9 cellular contexts compared by ENCODE assay signal in genomic region chr17:18732438-18732837, GRCh38. TPM values are rescaled to one million over a fixed set of nuclear protein-coding genes. Genes with fewer than 3 reads are reported as not detected.
DNase-seq lines count a peak whose midpoint lies in the region; ATAC-seq, FAIRE-seq and TF ChIP-seq lines count a peak whose summit lies in the region.
"Not testable (repeated sequence)": the region's sequence is repeated elsewhere in the genome, so short reads cannot be mapped to it uniquely, and the experiment has no call there.
"Had no signal": no experiment of that assay in that cellular context is flagged by ENCODE, and none has a peak within 500 bp of the region (broad histone marks: within the 10 kb centered on the region; RNA-seq: fewer than 3 reads in every experiment).

No MANE protein-coding gene starts in this region.

- not testable (repeated sequence) for H2AFZ ChIP-seq in GM23248; PC-9; GM12878 (ENCODE audit: control insufficient read depth, low read depth, low read length)

- not testable (repeated sequence) for H3F3A ChIP-seq in GM23248 (ENCODE audit: insufficient read depth)
- peaks cover 37% of the 10 kb centered on the region for H3F3A ChIP-seq in PC-9 (ENCODE audit: insufficient read depth, low read depth)

- not testable (repeated sequence) for TF ChIP-seq CTCF in A549 (IDR thresholded peaks at IDR 0.05); PC-9 (conservative IDR thresholded peaks at IDR 0.05); GM12878 (IDR thresholded peaks at IDR 0.05 in 2 of 3, conservative IDR thresholded peaks at IDR 0.05 in 1 of 3; ENCODE audit: control insufficient read depth in 2 of 3, extremely low read depth in 1 of 3, insufficient read depth in 1 of 3, low read depth in 3 of 3, low read length in 3 of 3); psoas muscle (IDR thresholded peaks at IDR 0.05)

- H3K36me3 ChIP-seq in GM23248 (ENCODE audit: low read depth); GM12878 (ENCODE audit: control insufficient read depth in 2 of 2, insufficient read depth in 2 of 2, low read length in 1 of 2): not testable (repeated sequence)
- H3K36me3 ChIP-seq in PC-9 (ENCODE audit: low read depth) = peaks cover 29% of the 10 kb centered on the region
- peaks cover 0 to 61% of the 10 kb centered on the region in 2 donors for H3K36me3 ChIP-seq in psoas muscle (ENCODE audit: insufficient read depth in 1 of 2, low read depth in 1 of 2)

- not testable (repeated sequence) for H3K4me3 ChIP-seq in A549, GM23248, PC-9, GM12878, psoas muscle

- peaks cover 30% of the 10 kb centered on the region for H3K4me1 ChIP-seq in A549
- not testable (repeated sequence) for H3K4me1 ChIP-seq in GM23248 (ENCODE audit: insufficient read depth); GM12878 (ENCODE audit: control insufficient read depth, insufficient read depth, low read length); psoas muscle
- H3K4me1 ChIP-seq in PC-9 (replicated peaks; ENCODE audit: insufficient read depth) = peaks cover 24% of the 10 kb centered on the region; the same call in 1 of the 2 replicates

- ATAC-seq in A549 = peak in 1 of 2 experiments; percentile 15; a peak in 2 of 6 replicates
- ATAC-seq in GM12878 = not testable (repeated sequence)
- peak in 3 of 4 donors; percentile 20 to 58 (median 44) for ATAC-seq in psoas muscle

- not testable (repeated sequence) for H3K9me2 ChIP-seq in GM23248 (ENCODE audit: insufficient read depth); PC-9 (ENCODE audit: insufficient read depth)

- H4K20me1 ChIP-seq in GM23248 (ENCODE audit: insufficient read depth); PC-9 (ENCODE audit: insufficient read depth); GM12878 (ENCODE audit: control insufficient read depth, insufficient read depth): not testable (repeated sequence)

- SMC1A ChIA-PET in GM12878 (lab: Charles Lee; ENCODE audit: uncharacterized antibody, unreplicated experiment) = not testable (repeated sequence)

- CTCF ChIA-PET in A549 (lab: Yijun Ruan, JAX); PC-9 (lab: Charles Lee); GM12878 (lab: Yijun Ruan, JAX): not testable (repeated sequence)

- TF ChIP-seq EP300 in A549 (IDR thresholded peaks at IDR 0.05); GM12878 (IDR thresholded peaks at IDR 0.05; ENCODE audit: borderline replicate concordance in 1 of 2, control insufficient read depth in 1 of 2, low read depth in 2 of 2, low read length in 2 of 2): not testable (repeated sequence)

- TF ChIP-seq RAD21 in A549 (conservative IDR thresholded peaks at IDR 0.05 in 1 of 2, IDR thresholded peaks at IDR 0.05 in 1 of 2); GM12878 (IDR thresholded peaks at IDR 0.05; ENCODE audit: insufficient read depth, low read depth, low read length): not testable (repeated sequence)

- intact Hi-C loops in PC-9 (cut with micrococcal nuclease; ENCODE audit: unreplicated experiment); GM12878 (cut with micrococcal nuclease; ENCODE audit: unreplicated experiment); psoas muscle (cut with DNase I): not testable (repeated sequence)

- H3K79me2 ChIP-seq in GM23248 (ENCODE audit: insufficient read depth); GM12878 (ENCODE audit: control insufficient read depth, insufficient read depth, low read length): not testable (repeated sequence)
- H3K79me2 ChIP-seq in PC-9 (ENCODE audit: low read depth) = peaks cover 18% of the 10 kb centered on the region

- WGBS in A549 (ENCODE audit: missing lambda C conversion rate) = 58% methylated on average over 1 of the region's 1 CpG
- WGBS in GM23248 (ENCODE audit: low coverage in 1 of 2, low lambda C conversion rate in 2 of 2, missing lambda C conversion rate in 2 of 2), 2 experiments = 49 to 50% methylated on average over 1 of the region's 1 CpG
- 7% methylated on average over 1 of the region's 1 CpG for WGBS in GM12878 (ENCODE audit: insufficient coverage, insufficient replicate concordance, low lambda C conversion rate, missing lambda C conversion rate)
- 86 to 100% (median 87%) methylated on average over 1 of the region's 1 CpG for WGBS in psoas muscle, 3 donors

- in situ Hi-C loops in GM23248 (cut with MboI); GM12878 (cut with MboI): not testable (repeated sequence)

- FAIRE-seq in A549 (lab: Jason Lieb, UNC) = peak; percentile 99
- peak; percentile 76 for FAIRE-seq in GM12878 (lab: Jason Lieb, UNC)
- FAIRE-seq in endometrium (lab: Jason Lieb, UNC) = peak; percentile 12
- peak; percentile 49 for FAIRE-seq in islet of Langerhans (lab: Jason Lieb, UNC)

- not testable (repeated sequence) for H3K27ac ChIP-seq in A549; GM23248; GM12878 (ENCODE audit: control insufficient read depth, insufficient read depth); psoas muscle
- H3K27ac ChIP-seq in PC-9 = 0 out of 2 replicates have a peak overlapping the region, but pooled peaks have one; percentile 14

- RAD21 ChIA-PET in GM12878 (lab: Charles Lee; ENCODE audit: unreplicated experiment) = not testable (repeated sequence)

- H3K9me3 ChIP-seq in A549; GM23248 (ENCODE audit: low read depth); PC-9 (ENCODE audit: insufficient read depth, low read depth); GM12878 (replicated peaks; ENCODE audit: control insufficient read depth, insufficient read depth, low read length); psoas muscle: not testable (repeated sequence)

- BruUV-seq in PC-9 (replicated peaks; lab: Mats Ljungman, UMichigan); GM12878 (replicated peaks; lab: Mats Ljungman, UMichigan): not testable (repeated sequence)

- H3K27me3 ChIP-seq in GM23248 (replicated peaks; ENCODE audit: insufficient read depth); PC-9 (ENCODE audit: insufficient read depth, low read depth); GM12878 (replicated peaks in 1 of 2; ENCODE audit: control insufficient read depth in 2 of 2, insufficient read depth in 2 of 2, low read length in 1 of 2); psoas muscle (ENCODE audit: insufficient read depth in 3 of 3, low read length in 2 of 3): not testable (repeated sequence)

- H3K9ac ChIP-seq in GM23248; GM12878 (ENCODE audit: control insufficient read depth, insufficient read depth, low read length): not testable (repeated sequence)

- POLR2A ChIA-PET in A549 (lab: Yijun Ruan, JAX); PC-9 (lab: Charles Lee; ENCODE audit: unreplicated experiment); GM12878 (lab: Charles Lee): not testable (repeated sequence)

- not testable (repeated sequence) for DNase-seq in A549 (ENCODE audit: low read depth in 1 of 2, low spot score in 1 of 2); PC-9; GM12878 (ENCODE audit: low read depth, low spot score); psoas muscle
- DNase-seq in GM23248 = peak; percentile 16

- TF ChIP-seq POLR2A in A549 (IDR thresholded peaks at IDR 0.05; ENCODE audit: low read length); GM12878 (IDR thresholded peaks at IDR 0.05; ENCODE audit: low read depth, low read length): not testable (repeated sequence)

- H3K4me2 ChIP-seq in A549 = peak overlapping the region; percentile 34
- H3K4me2 ChIP-seq in GM23248 (ENCODE audit: unreplicated experiment); PC-9; GM12878 (ENCODE audit: control insufficient read depth, insufficient read depth): not testable (repeated sequence)

RNA-seq across cellular contexts. Expression of gene FBXW10, which starts 11.4 kb away (rescaled TPM):
- polyA plus RNA-seq in A549 (2011; rRNA removed) (2.6 and 3.4 TPM in 2 replicates), A549 (2017; fragmentation: RNase III; extraction: RNeasy Plus Mini Kit Qiagen cat#74134 plus additional on column Dnase treatment) (3.2 to 5.0 TPM (median 3.8 TPM) in 3 replicates), GM23248 (2016; fragmentation: Nextera tagmentation; extraction: Ambion mirVana) (not detected in 2 replicates), GM12878 (2011; rRNA removed) (0.01 TPM in 1 of 2 replicates, not detected in the other), GM12878 (2014; fragmentation: Illumina TruSeq; extraction: Trizol) (0.10 TPM in 1 of 2 replicates, not detected in the other), GM12878 (2014; fragmentation: Nextera tagmentation; extraction: Ambion mirVana) (not detected), GM12878 (2014; rRNA removed) (not detected in 2 replicates), GM12878 (2016; fragmentation: Nextera tagmentation; extraction: Ambion mirVana) (not detected), psoas muscle (under 1 TPM; 0.07 to 0.35 (median 0.23) TPM)
- polyA plus RNA-seq in A549 (2012; cell fraction: cytosol; rRNA removed) = 0.97 and 1.0 TPM in 2 replicates
- polyA plus RNA-seq in A549 (2012; cell fraction: nucleus; rRNA removed) = 4.4 and 6.2 TPM in 2 replicates
- polyA minus RNA-seq in A549 (2011; rRNA and poly(A)+ RNA removed) = 0.87 and 1.1 TPM in 2 replicates
- 0.11 and 0.25 TPM in 2 replicates for total RNA-seq in GM23248 (2014; rRNA removed; shearing (Covaris generic))
- total RNA-seq in PC-9 (2021) (5.3 and 6.1 TPM in 2 replicates), GM12878 (2014; rRNA removed) (0.11 TPM in 1 of 2 replicates, not detected in the other), GM12878 (2014; rRNA removed; fragmentation: Illumina TruSeq; extraction: Trizol) (not detected in 2 replicates), GM12878 (2021) (not detected in 2 replicates), psoas muscle (1 to 10 TPM in 1 of 4 donors, under 1 TPM in 3; 0.15 to 1.3 (median 0.46) TPM)
- total RNA-seq in GM12878 (2013; cell fraction: nucleolus; rRNA removed) = not detected in 2 replicates
- not detected for polyA plus RNA-seq in GM12878 (2011; ENCODE audit: low read depth)
- polyA plus RNA-seq in GM12878 (2011; cell fraction: cytosol; rRNA removed) = 0.02 TPM in 1 of 2 replicates, not detected in the other
- polyA plus RNA-seq in GM12878 (2011; cell fraction: nucleus; rRNA removed) = 0.06 TPM in 1 of 2 replicates, not detected in the other
- polyA plus RNA-seq in GM12878 (2012) = 0.04 TPM in 1 of 2 replicates, not detected in the other
- 0.10 TPM in 1 of 2 replicates, not detected in the other for polyA minus RNA-seq in GM12878 (2011; rRNA and poly(A)+ RNA removed)
- not detected in 2 replicates for polyA minus RNA-seq in GM12878 (2011; cell fraction: cytosol; rRNA and poly(A)+ RNA removed)
- polyA minus RNA-seq in GM12878 (2011; cell fraction: nucleus; rRNA and poly(A)+ RNA removed) = 0.19 TPM in 1 of 2 replicates, not detected in the other
- total RNA-seq: CD4-positive, CD25-positive, alpha-beta regulatory T cell; H9 had no signal
- polyA plus RNA-seq: CD4-positive, CD25-positive, alpha-beta regulatory T cell had no signal

RNA-seq across cellular contexts. Expression of gene TVP23B, which starts 48.5 kb away (rescaled TPM):
- polyA plus RNA-seq in A549 (2011; rRNA removed) = 80.8 and 134 TPM in 2 replicates
- polyA plus RNA-seq in A549 (2012; cell fraction: cytosol; rRNA removed) = 23.7 TPM in 2 replicates
- 7.5 and 13.6 TPM in 2 replicates for polyA plus RNA-seq in A549 (2012; cell fraction: nucleus; rRNA removed)
- 83.5 to 94.1 TPM (median 85.2 TPM) in 3 replicates for polyA plus RNA-seq in A549 (2017; fragmentation: RNase III; extraction: RNeasy Plus Mini Kit Qiagen cat#74134 plus additional on column Dnase treatment)
- polyA minus RNA-seq in A549 (2011; rRNA and poly(A)+ RNA removed) = 45.7 and 61.5 TPM in 2 replicates
- 55.0 and 80.7 TPM in 2 replicates for total RNA-seq in GM23248 (2014; rRNA removed; shearing (Covaris generic))
- 81.9 and 82.0 TPM in 2 replicates for polyA plus RNA-seq in GM23248 (2016; fragmentation: Nextera tagmentation; extraction: Ambion mirVana)
- 56.4 and 79.1 TPM in 2 replicates for total RNA-seq in PC-9 (2021)
- total RNA-seq in GM12878 (2013; cell fraction: nucleolus; rRNA removed) = 106 and 120 TPM in 2 replicates
- 25.0 and 29.1 TPM in 2 replicates for total RNA-seq in GM12878 (2014; rRNA removed)
- total RNA-seq in GM12878 (2014; rRNA removed; fragmentation: Illumina TruSeq; extraction: Trizol) = 33.9 and 34.0 TPM in 2 replicates
- total RNA-seq in GM12878 (2021) = 21.5 and 24.4 TPM in 2 replicates
- polyA plus RNA-seq in GM12878 (2011; ENCODE audit: low read depth) = 20.1 TPM
- 45.7 and 75.8 TPM in 2 replicates for polyA plus RNA-seq in GM12878 (2011; rRNA removed)
- 9.3 and 12.4 TPM in 2 replicates for polyA plus RNA-seq in GM12878 (2011; cell fraction: cytosol; rRNA removed)
- polyA plus RNA-seq in GM12878 (2011; cell fraction: nucleus; rRNA removed) = 10.4 and 11.5 TPM in 2 replicates
- polyA plus RNA-seq in GM12878 (2012) = 24.7 and 35.9 TPM in 2 replicates
- 21.9 and 27.6 TPM in 2 replicates for polyA plus RNA-seq in GM12878 (2014; fragmentation: Illumina TruSeq; extraction: Trizol)
- polyA plus RNA-seq in GM12878 (2014; fragmentation: Nextera tagmentation; extraction: Ambion mirVana) = 100 to 1,000 TPM in 1 of 2 experiments, 10 to 100 TPM in 1; 54.7 to 105 TPM
- 21.9 TPM in 2 replicates for polyA plus RNA-seq in GM12878 (2014; rRNA removed)
- 10 to 100 TPM; 50.3 to 51.6 TPM for polyA plus RNA-seq in GM12878 (2016; fragmentation: Nextera tagmentation; extraction: Ambion mirVana)
- polyA minus RNA-seq in GM12878 (2011; rRNA and poly(A)+ RNA removed) = 35.5 and 53.7 TPM in 2 replicates
- polyA minus RNA-seq in GM12878 (2011; cell fraction: cytosol; rRNA and poly(A)+ RNA removed) = 7.9 and 15.7 TPM in 2 replicates
- 13.5 and 22.2 TPM in 2 replicates for polyA minus RNA-seq in GM12878 (2011; cell fraction: nucleus; rRNA and poly(A)+ RNA removed)
- total RNA-seq in psoas muscle = 10 to 100 TPM; 11.8 to 21.1 (median 15.5) TPM
- 10 to 100 TPM; 18.8 to 48.5 (median 40.8) TPM for polyA plus RNA-seq in psoas muscle

RNA-seq across cellular contexts. Expression of gene FOXO3B, which starts 50.3 kb away (rescaled TPM):
- 3.2 and 4.0 TPM in 2 replicates for polyA plus RNA-seq in A549 (2011; rRNA removed)
- polyA plus RNA-seq in A549 (2012; cell fraction: cytosol; rRNA removed) = 6.5 and 9.0 TPM in 2 replicates
- 10.3 and 12.3 TPM in 2 replicates for polyA plus RNA-seq in A549 (2012; cell fraction: nucleus; rRNA removed)
- 2.6 to 3.2 TPM (median 2.7 TPM) in 3 replicates for polyA plus RNA-seq in A549 (2017; fragmentation: RNase III; extraction: RNeasy Plus Mini Kit Qiagen cat#74134 plus additional on column Dnase treatment)
- 8.1 and 8.6 TPM in 2 replicates for polyA minus RNA-seq in A549 (2011; rRNA and poly(A)+ RNA removed)
- 5.8 and 11.5 TPM in 2 replicates for total RNA-seq in GM23248 (2014; rRNA removed; shearing (Covaris generic))
- 1.2 and 1.8 TPM in 2 replicates for polyA plus RNA-seq in GM23248 (2016; fragmentation: Nextera tagmentation; extraction: Ambion mirVana)
- total RNA-seq in PC-9 (2021) = 6.2 and 8.3 TPM in 2 replicates
- total RNA-seq in GM12878 (2013; cell fraction: nucleolus; rRNA removed) = 5.6 and 5.7 TPM in 2 replicates
- 0.85 and 1.1 TPM in 2 replicates for total RNA-seq in GM12878 (2014; rRNA removed)
- 0.32 and 0.76 TPM in 2 replicates for total RNA-seq in GM12878 (2014; rRNA removed; fragmentation: Illumina TruSeq; extraction: Trizol)
- total RNA-seq in GM12878 (2021) = 1.3 TPM in 2 replicates
- polyA plus RNA-seq in GM12878 (2011; ENCODE audit: low read depth) = 0.45 TPM
- 0.27 and 1.0 TPM in 2 replicates for polyA plus RNA-seq in GM12878 (2011; rRNA removed)
- 1.5 and 1.9 TPM in 2 replicates for polyA plus RNA-seq in GM12878 (2011; cell fraction: cytosol; rRNA removed)
- polyA plus RNA-seq in GM12878 (2011; cell fraction: nucleus; rRNA removed) = 2.2 and 2.4 TPM in 2 replicates
- 0.68 and 0.84 TPM in 2 replicates for polyA plus RNA-seq in GM12878 (2012)
- 0.97 and 1.1 TPM in 2 replicates for polyA plus RNA-seq in GM12878 (2014; fragmentation: Illumina TruSeq; extraction: Trizol)
- polyA plus RNA-seq in GM12878 (2014; fragmentation: Nextera tagmentation; extraction: Ambion mirVana) = under 1 TPM; 0.05 to 0.08 TPM
- polyA plus RNA-seq in GM12878 (2014; rRNA removed) = 0.82 and 1.4 TPM in 2 replicates
- under 1 TPM; 0.18 to 0.40 TPM for polyA plus RNA-seq in GM12878 (2016; fragmentation: Nextera tagmentation; extraction: Ambion mirVana)
- polyA minus RNA-seq in GM12878 (2011; rRNA and poly(A)+ RNA removed) = 1.8 and 2.1 TPM in 2 replicates
- polyA minus RNA-seq in GM12878 (2011; cell fraction: cytosol; rRNA and poly(A)+ RNA removed) = not detected in 2 replicates
- polyA minus RNA-seq in GM12878 (2011; cell fraction: nucleus; rRNA and poly(A)+ RNA removed) = 1.7 and 2.7 TPM in 2 replicates
- 1 to 10 TPM; 1.0 to 1.7 (median 1.3) TPM for total RNA-seq in psoas muscle
- polyA plus RNA-seq in psoas muscle = 1 to 10 TPM in 1 of 3 donors, under 1 TPM in 2; 0.35 to 2.1 (median 0.51) TPM
